ENCODE assay signal across 12 cellular contexts in genomic region chr5:88944751-88945507, GRCh38.
DNase-seq lines count a peak whose midpoint lies in the region; ATAC-seq, FAIRE-seq and TF ChIP-seq lines count a peak whose summit lies in the region.
"Had no signal": no experiment of that assay in that cellular context is flagged by ENCODE, and none has a peak within 500 bp of the region (broad histone marks: within the 10 kb centered on the region; RNA-seq: fewer than 3 reads in every experiment).

No MANE protein-coding gene starts in this region.

- H3K27ac ChIP-seq in Peyer's patch = no peak overlapping the region
- H3K27ac ChIP-seq: spleen had no signal

- TF ChIP-seq CTCF in fibroblast of mammary gland (conservative IDR thresholded peaks at IDR 0.05; ENCODE audit: control insufficient read depth, insufficient read depth, low read depth, low read length) (no peak), Peyer's patch (IDR thresholded peaks at IDR 0.05) (no peak)

- no peaks in the 10 kb centered on the region for H3K9me3 ChIP-seq in Peyer's patch
- H3K9me3 ChIP-seq: spleen had no signal

- no peak for FAIRE-seq in urothelium cell line (lab: Jason Lieb, UNC)

- in situ Hi-C loops in G401 (cut with HindIII; ENCODE audit: low sequenced_read_pairs) = no loop called here

- no peaks in the 10 kb centered on the region for H3K4me1 ChIP-seq in Peyer's patch

- TF ChIP-seq POLR2A in Peyer's patch (IDR thresholded peaks at IDR 0.05) = no peak

- DNase-seq in NOMO-1 treated with DMSO at 0.1 percent for 48 hours (lab: John Stamatoyannopoulos, UW; ENCODE audit: unreplicated experiment) = peak; percentile 28
- no peak for DNase-seq in NOMO-1 treated with dmso at 0.1 percent for 144 hours (lab: John Stamatoyannopoulos, UW; ENCODE audit: unreplicated experiment)
- peak; percentile 21 for DNase-seq in fibroblast of mammary gland (ENCODE audit: low read depth)
- DNase-seq in urothelium cell line (ENCODE audit: low spot score) = peak; percentile 12
- no peak for DNase-seq in 8988T
- DNase-seq in Peyer's patch = no peak
- no peak for DNase-seq in G401 (ENCODE audit: low spot score)
- DNase-seq: activated T-cell treated with anti-CD3 and anti-CD28 coated beads for 4 hours; effector memory CD8-positive, alpha-beta T cell; spleen had no signal

- H3K27me3 ChIP-seq in Peyer's patch = no peaks in the 10 kb centered on the region
- H3K27me3 ChIP-seq: spleen had no signal

- H3K36me3 ChIP-seq in Peyer's patch = no peaks in the 10 kb centered on the region
- H3K36me3 ChIP-seq: spleen had no signal

- H3K4me3 ChIP-seq in fibroblast of mammary gland (ENCODE audit: control insufficient read depth, low read depth, low read length) (no peak overlapping the region), Peyer's patch (no peak overlapping the region)
- H3K4me3 ChIP-seq: lung, spleen had no signal

- peak; percentile 26; the same call in 2 of the 3 replicates for ATAC-seq in SK-N-SH treated with all-trans-retinoic acid at 6 μM for 48 hours
- ATAC-seq: effector memory CD8-positive, alpha-beta T cell had no signal

TF ChIP-seq in SK-N-SH treated with all-trans-retinoic acid at 6 μM for 48 hours, 23 proteins besides CTCF, POLR2A, EP300 and RAD21:
- TF ChIP-seq SNAI2 (CRISPR knock-in tag; IDR thresholded peaks at IDR 0.05) (no peak), ZFP3 (CRISPR knock-in tag; IDR thresholded peaks at IDR 0.05) (no peak), CSDC2 (CRISPR knock-in tag; IDR thresholded peaks at IDR 0.05) (no peak), ZNF8 (CRISPR knock-in tag; IDR thresholded peaks at IDR 0.05) (no peak), RARB (CRISPR knock-in tag; IDR thresholded peaks at IDR 0.05) (no peak), POU6F1 (CRISPR knock-in tag; IDR thresholded peaks at IDR 0.05; ENCODE audit: borderline replicate concordance, low read depth) (no peak), TOX (CRISPR knock-in tag; IDR thresholded peaks at IDR 0.05; ENCODE audit: borderline replicate concordance) (no peak), ZNF565 (CRISPR knock-in tag; conservative IDR thresholded peaks at IDR 0.05; ENCODE audit: low read depth) (no peak), ISL1 (CRISPR knock-in tag; IDR thresholded peaks at IDR 0.05) (no peak), ZFP30 (CRISPR knock-in tag; IDR thresholded peaks at IDR 0.05) (no peak), CSRNP3 (CRISPR knock-in tag; IDR thresholded peaks at IDR 0.05) (no peak), TCF4 (CRISPR knock-in tag; IDR thresholded peaks at IDR 0.05; ENCODE audit: borderline replicate concordance) (no peak), ZC3H10 (CRISPR knock-in tag; IDR thresholded peaks at IDR 0.05) (no peak), ARNTL (CRISPR knock-in tag; IDR thresholded peaks at IDR 0.05; ENCODE audit: borderline replicate concordance, low read depth) (no peak), OSR1 (CRISPR knock-in tag; IDR thresholded peaks at IDR 0.05) (no peak)
- TF ChIP-seq, protein P1, sequence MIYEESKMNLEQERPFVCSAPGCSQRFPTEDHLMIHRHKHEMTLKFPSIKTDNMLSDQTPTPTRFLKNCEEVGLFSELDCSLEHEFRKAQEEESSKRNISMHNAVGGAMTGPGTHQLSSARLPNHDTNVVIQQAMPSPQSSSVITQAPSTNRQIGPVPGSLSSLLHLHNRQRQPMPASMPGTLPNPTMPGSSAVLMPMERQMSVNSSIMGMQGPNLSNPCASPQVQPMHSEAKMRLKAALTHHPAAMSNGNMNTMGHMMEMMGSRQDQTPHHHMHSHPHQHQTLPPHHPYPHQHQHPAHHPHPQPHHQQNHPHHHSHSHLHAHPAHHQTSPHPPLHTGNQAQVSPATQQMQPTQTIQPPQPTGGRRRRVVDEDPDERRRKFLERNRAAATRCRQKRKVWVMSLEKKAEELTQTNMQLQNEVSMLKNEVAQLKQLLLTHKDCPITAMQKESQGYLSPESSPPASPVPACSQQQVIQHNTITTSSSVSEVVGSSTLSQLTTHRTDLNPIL (CRISPR knock-in tag; IDR thresholded peaks at IDR 0.05; ENCODE audit: low read depth) = no peak
TF ChIP-seq in SK-N-SH treated with all-trans-retinoic acid at 6 μM for 48 hours: peak in this region for 0.

Comparison
In these comparisons a context has a peak if more than half of its experiments do, and no peak if none do; other contexts are left out.
1. DNase-seq: peak in NOMO-1 treated with DMSO at 0.1 percent for 48 hours (single experiment), fibroblast of mammary gland (single experiment) and urothelium cell line (single experiment); none in NOMO-1 treated with dmso at 0.1 percent for 144 hours (single experiment), 8988T (single experiment), Peyer's patch (0 of 3) and G401 (single experiment).